9 cellular contexts compared by ENCODE assay signal in genomic region chr15:48336940-48337339, GRCh38. TPM values are rescaled to one million over a fixed set of nuclear protein-coding genes. Genes with fewer than 3 reads are reported as not detected.
DNase-seq lines count a peak whose midpoint lies in the region; ATAC-seq and TF ChIP-seq lines count a peak whose summit lies in the region.
"Had no signal": no experiment of that assay in that cellular context is flagged by ENCODE, and none has a peak within 500 bp of the region (broad histone marks: within the 10 kb centered on the region; RNA-seq: fewer than 3 reads in every experiment).

No MANE protein-coding gene starts in this region.

- DNase-seq in SIG-M5 treated with dmso at 0.1 percent for 504 hours (lab: John Stamatoyannopoulos, UW; ENCODE audit: unreplicated experiment), result peak; percentile 6
- DNase-seq in SIG-M5 (lab: John Stamatoyannopoulos, UW), result no peak
- no peak for DNase-seq in astrocyte of the spinal cord (ENCODE audit: low read depth, low spot score)
- DNase-seq in neural progenitor cell (ENCODE audit: low spot score), result peak; percentile 68
- no peak for DNase-seq in T-helper 2 cell treated with Interferon-gamma antibody and Interleukin-4, amounts not matched to agents 5 μg/mL and 100 μg/mL, for 36 hours (ENCODE audit: low spot score)
- no peak for DNase-seq in adrenal gland
- DNase-seq in tibial nerve (ENCODE audit: low spot score in 2 of 2), result no peak
- DNase-seq: RPMI8226 had no signal

- H3K4me3 Mint-ChIP-seq in neural progenitor cell, result no peak overlapping the region
- no peak overlapping the region for H3K4me3 Mint-ChIP-seq in T-helper 2 cell treated with Interferon-gamma antibody and Interleukin-4, amounts not matched to agents 5 μg/mL and 100 μg/mL, for 36 hours

- peaks cover 3% of the 10 kb centered on the region for H4K20me1 ChIP-seq in neural progenitor cell (ENCODE audit: low read depth)

- H3K4me1 ChIP-seq in neural progenitor cell (peaks cover 15% of the 10 kb centered on the region), adrenal gland (replicated peaks in 1 of 2) (peaks cover 0 to 10% of the 10 kb centered on the region in 2 donors), tibial nerve (peaks cover 0 to 21% (median 6%) of the 10 kb centered on the region in 4 donors)

- peaks cover 18% of the 10 kb centered on the region for H3K36me3 Mint-ChIP-seq in neural progenitor cell
- peaks cover 73% of the 10 kb centered on the region for H3K36me3 Mint-ChIP-seq in T-helper 2 cell treated with Interferon-gamma antibody and Interleukin-4, amounts not matched to agents 5 μg/mL and 100 μg/mL, for 36 hours (ENCODE audit: low read depth)

- H3K27ac ChIP-seq in neural progenitor cell, result no peak overlapping the region
- H3K27ac ChIP-seq in adrenal gland, result no peak overlapping the region
- H3K27ac ChIP-seq in tibial nerve, result no peak overlapping the region

- H3K27me3 ChIP-seq in neural progenitor cell (no peaks in the 10 kb centered on the region), adrenal gland (no peaks in the 10 kb centered on the region), tibial nerve (no peaks in the 10 kb centered on the region)

- intact Hi-C loops in adrenal gland (cut with DNase I), result no loop called here

- peak; percentile 38 for ATAC-seq in HG02938 (IDR thresholded peaks at IDR 0.05; ENCODE audit: unreplicated experiment)

- H3K4me2 ChIP-seq in neural progenitor cell, result no peak overlapping the region

- H3K9me3 ChIP-seq in neural progenitor cell (ENCODE audit: low read depth) (no peaks in the 10 kb centered on the region), adrenal gland (replicated peaks in 1 of 3) (no peaks in the 10 kb centered on the region), tibial nerve (no peaks in the 10 kb centered on the region)

- no peaks in the 10 kb centered on the region for H3K9me3 Mint-ChIP-seq in neural progenitor cell
- H3K9me3 Mint-ChIP-seq in T-helper 2 cell treated with Interferon-gamma antibody and Interleukin-4, amounts not matched to agents 5 μg/mL and 100 μg/mL, for 36 hours, result no peaks in the 10 kb centered on the region

- in situ Hi-C loops in astrocyte of the spinal cord (cut with HindIII; ENCODE audit: low sequenced_read_pairs), result no loop called here

- WGBS in adrenal gland, 4 donors, result 77 to 91% (median 83%) methylated on average over 2 of the region's 2 CpGs
- whole genome bisulfite sequencing in tibial nerve, 2 donors, result 68 to 81% methylated on average over 2 of the region's 2 CpGs

- H3K9ac ChIP-seq in neural progenitor cell, result no peak overlapping the region

- H3K36me3 ChIP-seq in neural progenitor cell, result peaks cover 10% of the 10 kb centered on the region
- peaks cover 0 to 30% of the 10 kb centered on the region in 2 donors for H3K36me3 ChIP-seq in adrenal gland (replicated peaks in 1 of 2)
- peaks cover 0 to 76% (median 0%) of the 10 kb centered on the region in 3 donors for H3K36me3 ChIP-seq in tibial nerve

- TF ChIP-seq POLR2A in adrenal gland (IDR thresholded peaks at IDR 0.05) (no peak), tibial nerve (IDR thresholded peaks at IDR 0.05) (no peak)

- no peak overlapping the region for H2AFZ ChIP-seq in neural progenitor cell (replicated peaks)

- TF ChIP-seq EP300 in tibial nerve (IDR thresholded peaks at IDR 0.05), result no peak

- peaks cover 12% of the 10 kb centered on the region for H3F3A ChIP-seq in neural progenitor cell (ENCODE audit: low read depth)

- H3K27me3 Mint-ChIP-seq in neural progenitor cell (ENCODE audit: insufficient read depth, low read depth), result no peaks in the 10 kb centered on the region
- H3K27me3 Mint-ChIP-seq in T-helper 2 cell treated with Interferon-gamma antibody and Interleukin-4, amounts not matched to agents 5 μg/mL and 100 μg/mL, for 36 hours (ENCODE audit: low read depth), result no peaks in the 10 kb centered on the region

- H3K27ac Mint-ChIP-seq in neural progenitor cell, result no peak overlapping the region
- no peak overlapping the region for H3K27ac Mint-ChIP-seq in T-helper 2 cell treated with Interferon-gamma antibody and Interleukin-4, amounts not matched to agents 5 μg/mL and 100 μg/mL, for 36 hours

- H3K4me3 ChIP-seq in astrocyte of the spinal cord (ENCODE audit: low read depth, low read length), result no peak overlapping the region
- H3K4me3 ChIP-seq in neural progenitor cell, result no peak overlapping the region
- no peak overlapping the region for H3K4me3 ChIP-seq in adrenal gland
- H3K4me3 ChIP-seq in tibial nerve, result no peak overlapping the region

- peaks cover 22% of the 10 kb centered on the region for H3K79me2 ChIP-seq in neural progenitor cell (ENCODE audit: low read depth)

- H3K4me1 Mint-ChIP-seq in neural progenitor cell, result peaks cover 18% of the 10 kb centered on the region
- H3K4me1 Mint-ChIP-seq in T-helper 2 cell treated with Interferon-gamma antibody and Interleukin-4, amounts not matched to agents 5 μg/mL and 100 μg/mL, for 36 hours (ENCODE audit: low read depth), result peaks cover 46% of the 10 kb centered on the region

- TF ChIP-seq CTCF in astrocyte of the spinal cord (IDR thresholded peaks at IDR 0.05; ENCODE audit: low read depth, low read length), result peak; percentile 47
- TF ChIP-seq CTCF in neural progenitor cell (IDR thresholded peaks at IDR 0.05), result peak; percentile 65
- peak in 1 of 6 experiments; percentile 17 for TF ChIP-seq CTCF in adrenal gland (IDR thresholded peaks at IDR 0.05)
- peak in 2 of 5 experiments; percentile 18 to 19 for TF ChIP-seq CTCF in tibial nerve (IDR thresholded peaks at IDR 0.05)

RNA-seq across cellular contexts. Expression of gene DUT, which starts 5.7 kb away (rescaled TPM):
- total RNA-seq in neural progenitor cell (ENCODE audit: low replicate concordance), result 51.6 and 55.4 TPM in 2 replicates
- 100 to 1,000 TPM in 3 of 8 donors, 10 to 100 TPM in 5; 54.7 to 141 (median 93.2) TPM for total RNA-seq in adrenal gland
- 10 to 100 TPM; 43.9 to 93.1 (median 75.4) TPM for polyA plus RNA-seq in adrenal gland
- 100 to 1,000 TPM in 3 of 4 donors, 10 to 100 TPM in 1; 82.8 to 160 (median 123) TPM for total RNA-seq in tibial nerve

Comparison
In these comparisons a context has a peak if more than half of its experiments do, and no peak if none do; other contexts are left out.
1. DNase-seq: peak in SIG-M5 treated with dmso at 0.1 percent for 504 hours (single experiment) and neural progenitor cell (single experiment); none in SIG-M5 (single experiment), astrocyte of the spinal cord (single experiment), T-helper 2 cell treated with Interferon-gamma antibody and Interleukin-4, amounts not matched to agents 5 μg/mL and 100 μg/mL, for 36 hours (single experiment), adrenal gland (0 of 7) and tibial nerve (0 of 2).